ENCODE assay signal across 8 cellular contexts in the genomic region with DNA sequence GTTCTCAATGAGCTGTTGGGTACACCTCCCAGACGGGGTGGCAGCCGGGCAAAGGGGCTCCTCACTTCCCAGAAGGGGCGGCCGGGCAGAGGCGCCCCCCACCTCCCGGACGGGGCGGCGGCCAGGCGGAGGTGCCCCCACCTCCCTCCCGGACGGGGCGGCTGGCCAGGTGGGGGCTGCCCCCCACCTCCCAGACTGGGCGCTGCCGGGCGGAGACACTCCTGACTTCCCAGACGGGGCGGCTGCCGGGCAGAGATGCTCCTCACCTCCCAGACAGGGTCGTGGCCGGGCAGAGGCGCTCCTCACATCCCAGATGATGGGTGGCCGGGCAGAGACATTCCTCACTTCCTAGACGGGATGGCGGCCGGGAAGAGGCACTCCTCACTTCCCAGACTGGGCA. TPM values are rescaled to one million over a fixed set of nuclear protein-coding genes. Genes with fewer than 3 reads are reported as not detected.
"Had no signal": no experiment of that assay in that cellular context is flagged by ENCODE, and none has a peak within 500 bp of the region (broad histone marks: within the 10 kb centered on the region; RNA-seq: fewer than 3 reads in every experiment).

No MANE protein-coding gene starts in this region.

RNA-seq across cellular contexts. Expression of a gene that starts 29.6 kb away (rescaled TPM):
- total RNA-seq: kidney epithelial cell, left ventricle myocardium inferior, left ventricle myocardium superior, lower leg skin, lower lobe of right lung, lung microvascular endothelial cell, mammary epithelial cell, mononuclear cell had no signal
